In the genomic region with DNA sequence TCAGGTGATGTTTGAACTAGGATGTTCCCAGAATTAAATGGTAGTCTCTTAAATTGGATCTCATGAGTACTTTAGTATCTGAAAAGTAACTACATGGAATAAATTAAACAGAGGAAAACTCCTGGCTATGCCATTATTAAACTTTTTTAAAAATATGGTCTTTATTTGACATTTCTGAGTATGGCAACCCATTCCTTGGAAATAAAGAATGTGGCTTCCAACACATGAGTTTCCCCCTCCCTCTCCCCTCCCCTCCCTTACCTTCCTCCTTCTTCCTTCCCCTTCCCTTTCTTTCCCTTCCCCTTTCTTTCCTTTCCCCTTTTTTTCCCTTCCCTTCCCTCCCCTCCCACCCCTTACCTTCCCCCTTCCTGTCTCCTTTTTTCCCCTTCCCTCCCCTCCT, we compare ENCODE assay signal across 8 cellular contexts.
"Had no signal": no experiment of that assay in that cellular context is flagged by ENCODE, and none has a peak within 500 bp of the region (broad histone marks: within the 10 kb centered on the region; RNA-seq: fewer than 3 reads in every experiment).

No MANE protein-coding gene starts in this region.

- H3K4me3 ChIP-seq: GM12878 had no signal

- FAIRE-seq: G401.6, GM12878, GM12891, GM12892, GM18507, GM19239 had no signal

- DNase-seq: GDM1, GF-D8 had no signal

- ATAC-seq: GM12878 had no signal
